In genomic region chr11:47377571-47378010, GRCh38 we compare ENCODE assay signal across 1 cellular context.
TF ChIP-seq lines count a peak whose summit lies in the region.

No MANE protein-coding gene starts in this region.

TF ChIP-seq in K562, 482 proteins besides CTCF, POLR2A, EP300 and RAD21 (continues in another document):
- TF ChIP-seq SMAD1 (IDR thresholded peaks at IDR 0.05; ENCODE audit: low read depth, low read length, partially characterized antibody) (no peak), FOXJ3 (CRISPR knock-in tag; IDR thresholded peaks at IDR 0.05) (no peak), ZNF232 (CRISPR knock-in tag; IDR thresholded peaks at IDR 0.05) (peak; percentile 55; the same call in 1 of the 2 replicates), HIVEP1 (CRISPR knock-in tag; IDR thresholded peaks at IDR 0.05) (no peak), U2AF2 (optimal IDR thresholded peaks at IDR 0.05; ENCODE audit: low read depth, low read length) (no peak), ZNF639 (CRISPR knock-in tag; conservative IDR thresholded peaks at IDR 0.05 in 1 of 2, IDR thresholded peaks at IDR 0.05 in 1 of 2) (no peak), CSDE1 (IDR thresholded peaks at IDR 0.05) (no peak), PHB2 (IDR thresholded peaks at IDR 0.05; ENCODE audit: low read depth) (peak; percentile 7; the same call in 1 of the 2 replicates), HMG20A (CRISPR knock-in tag; conservative IDR thresholded peaks at IDR 0.05) (no peak), TCF7L2 (IDR thresholded peaks at IDR 0.05; ENCODE audit: low read depth, low read length) (no peak), CBX5 (IDR thresholded peaks at IDR 0.05; ENCODE audit: borderline replicate concordance, low read depth) (no peak), TARDBP (IDR thresholded peaks at IDR 0.05) (no peak), KHSRP (IDR thresholded peaks at IDR 0.05) (no peak), RCOR1 (IDR thresholded peaks at IDR 0.05; ENCODE audit: borderline replicate concordance in 1 of 2, low read depth in 2 of 2, low read length in 2 of 2) (peak in 1 of 2 experiments; percentile 35; a peak in 1 of 4 replicates), NFE2 (IDR thresholded peaks at IDR 0.05; ENCODE audit: low read depth) (no peak), EP400 (IDR thresholded peaks at IDR 0.05) (no peak), ZFPM2 (CRISPR knock-in tag; IDR thresholded peaks at IDR 0.05) (no peak), CHCHD3 (CRISPR knock-in tag; IDR thresholded peaks at IDR 0.05) (no peak), ZNF609 (CRISPR knock-in tag; IDR thresholded peaks at IDR 0.05; ENCODE audit: borderline replicate concordance) (no peak), ZBTB49 (CRISPR knock-in tag; IDR thresholded peaks at IDR 0.05; ENCODE audit: borderline replicate concordance) (0 out of 2 replicates have a peak, but pooled peaks have one; percentile 74), ZNF224 (CRISPR knock-in tag; IDR thresholded peaks at IDR 0.05) (0 out of 2 replicates have a peak, but pooled peaks have one; percentile 58), PPARD (CRISPR knock-in tag; IDR thresholded peaks at IDR 0.05) (no peak), ZC3H8 (IDR thresholded peaks at IDR 0.05) (no peak), CHD2 (IDR thresholded peaks at IDR 0.05; ENCODE audit: low read depth, low read length) (no peak), SP1 (CRISPR knock-in tag; IDR thresholded peaks at IDR 0.05) (no peak), RBFOX2 (IDR thresholded peaks at IDR 0.05; ENCODE audit: low read depth, low read length) (no peak), MECOM (CRISPR knock-in tag; IDR thresholded peaks at IDR 0.05) (no peak), MEF2A (IDR thresholded peaks at IDR 0.05; ENCODE audit: control insufficient read depth, low read depth, low read length) (no peak), FOS (IDR thresholded peaks at IDR 0.05; ENCODE audit: extremely low read depth, insufficient read length) (no peak), SAFB (IDR thresholded peaks at IDR 0.05; ENCODE audit: borderline replicate concordance, low read depth, low read length) (no peak), NRF1 (conservative IDR thresholded peaks at IDR 0.05 in 1 of 2, IDR thresholded peaks at IDR 0.05 in 1 of 2) (no peak), MYC (IDR thresholded peaks at IDR 0.05; ENCODE audit: low read depth, low read length) (0 out of 2 replicates have a peak, but pooled peaks have one; percentile 11), MYC (CRISPR knock-in tag; IDR thresholded peaks at IDR 0.05; ENCODE audit: borderline replicate concordance, low read depth) (no peak), PHF21A (IDR thresholded peaks at IDR 0.05; ENCODE audit: borderline replicate concordance, low read depth) (peak; percentile 81; the same call in 1 of the 2 replicates), CHD1 (IDR thresholded peaks at IDR 0.05; ENCODE audit: low read length) (peak; percentile 24), NELFE (IDR thresholded peaks at IDR 0.05; ENCODE audit: insufficient read depth, insufficient read length) (no peak), NFIC (IDR thresholded peaks at IDR 0.05) (peak; percentile 94), PURB (CRISPR knock-in tag; IDR thresholded peaks at IDR 0.05; ENCODE audit: low read depth) (no peak), ZBTB7A (IDR thresholded peaks at IDR 0.05; ENCODE audit: borderline replicate concordance, control insufficient read depth, low read depth, low read length) (0 out of 2 replicates have a peak, but pooled peaks have one; percentile 6), ZNF444 (CRISPR knock-in tag; IDR thresholded peaks at IDR 0.05) (no peak), ZC3H4 (CRISPR knock-in tag; IDR thresholded peaks at IDR 0.05; ENCODE audit: borderline replicate concordance) (no peak), NFRKB (IDR thresholded peaks at IDR 0.05; ENCODE audit: low read depth) (peak; percentile 60)
- TF ChIP-seq, protein P1, sequence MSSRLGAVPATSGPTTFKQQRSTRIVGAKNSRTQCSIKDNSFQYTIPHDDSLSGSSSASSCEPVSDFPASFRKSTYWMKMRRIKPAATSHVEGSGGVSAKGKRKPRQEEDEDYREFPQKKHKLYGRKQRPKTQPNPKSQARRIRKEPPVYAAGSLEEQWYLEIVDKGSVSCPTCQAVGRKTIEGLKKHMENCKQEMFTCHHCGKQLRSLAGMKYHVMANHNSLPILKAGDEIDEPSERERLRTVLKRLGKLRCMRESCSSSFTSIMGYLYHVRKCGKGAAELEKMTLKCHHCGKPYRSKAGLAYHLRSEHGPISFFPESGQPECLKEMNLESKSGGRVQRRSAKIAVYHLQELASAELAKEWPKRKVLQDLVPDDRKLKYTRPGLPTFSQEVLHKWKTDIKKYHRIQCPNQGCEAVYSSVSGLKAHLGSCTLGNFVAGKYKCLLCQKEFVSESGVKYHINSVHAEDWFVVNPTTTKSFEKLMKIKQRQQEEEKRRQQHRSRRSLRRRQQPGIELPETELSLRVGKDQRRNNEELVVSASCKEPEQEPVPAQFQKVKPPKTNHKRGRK (tag; IDR thresholded peaks at IDR 0.05) = no peak
- TF ChIP-seq, protein P2, sequence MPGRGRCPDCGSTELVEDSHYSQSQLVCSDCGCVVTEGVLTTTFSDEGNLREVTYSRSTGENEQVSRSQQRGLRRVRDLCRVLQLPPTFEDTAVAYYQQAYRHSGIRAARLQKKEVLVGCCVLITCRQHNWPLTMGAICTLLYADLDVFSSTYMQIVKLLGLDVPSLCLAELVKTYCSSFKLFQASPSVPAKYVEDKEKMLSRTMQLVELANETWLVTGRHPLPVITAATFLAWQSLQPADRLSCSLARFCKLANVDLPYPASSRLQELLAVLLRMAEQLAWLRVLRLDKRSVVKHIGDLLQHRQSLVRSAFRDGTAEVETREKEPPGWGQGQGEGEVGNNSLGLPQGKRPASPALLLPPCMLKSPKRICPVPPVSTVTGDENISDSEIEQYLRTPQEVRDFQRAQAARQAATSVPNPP (IDR thresholded peaks at IDR 0.05; ENCODE audit: borderline replicate concordance, insufficient read depth, insufficient read length) = no peak
